24 cellular contexts compared by ENCODE assay signal in genomic region chr3:188539631-188540194, GRCh38.
"Had no signal": no experiment of that assay in that cellular context is flagged by ENCODE, and none has a peak within 500 bp of the region (broad histone marks: within the 10 kb centered on the region; RNA-seq: fewer than 3 reads in every experiment).

No MANE protein-coding gene starts in this region.

- H3K4me3 Mint-ChIP-seq: activated naive CD8-positive, alpha-beta T cell treated with anti-CD3 and anti-CD28 coated beads, Interleukin-2, amount 10 ng/mL, durations not matched to agents 7 days and 5 days; activated T-cell treated with anti-CD3 and anti-CD28 coated beads, Interleukin-2, amount 50 U/mL, for 24 hours; dendritic cell treated with granulocyte-macrophage colony-stimulating factor and Interleukin-4, amounts not matched to agents 40 ng/mL and 50 ng/mL, for 4 days; immature natural killer cell; naive thymus-derived CD8-positive, alpha-beta T cell; neural progenitor cell; stimulated activated naive CD8-positive, alpha-beta T cell treated with anti-CD3 and anti-CD28 coated beads, Interleukin-15, amount 100 ng/mL, for 72 hours had no signal

- H3K4me1 Mint-ChIP-seq: neural progenitor cell had no signal

- H3K4me3 ChIP-seq: cardiac muscle cell, hepatocyte, left lung, lung, neural progenitor cell, tibial nerve had no signal

- DNase-seq: activated CD4-positive, alpha-beta T cell treated with anti-CD3 and anti-CD28 coated beads for 1 hour; activated CD8-positive, alpha-beta memory T cell treated with anti-CD3 and anti-CD28 coated beads for 24 hours; activated CD8-positive, alpha-beta memory T cell treated with anti-CD3 and anti-CD28 coated beads, Interleukin-2, amount 50 U/mL, for 4 hours; activated naive CD4-positive, alpha-beta T cell; activated naive CD8-positive, alpha-beta T cell treated with anti-CD3 and anti-CD28 coated beads, Interleukin-2, amount 10 ng/mL, durations not matched to agents 7 days and 5 days; activated T-cell treated with anti-CD3 and anti-CD28 coated beads, Interleukin-2, amount 50 U/mL, for 24 hours; amniotic stem cell; effector CD4-positive, alpha-beta T cell; foreskin melanocyte; glutamatergic neuron; immature natural killer cell; left lung; naive thymus-derived CD8-positive, alpha-beta T cell; retina; stimulated activated CD4-positive, alpha-beta T cell treated with anti-CD3 and anti-CD28 coated beads, Interleukin-12 subunit alpha, Interleukin-12 subunit beta, amount 100 ng/mL, for 4 hours; stimulated activated naive CD8-positive, alpha-beta T cell treated with anti-CD3 and anti-CD28 coated beads, Interleukin-15, amount 100 ng/mL, for 72 hours; T-helper 1 cell had no signal

- H3K27ac Mint-ChIP-seq: activated naive CD8-positive, alpha-beta T cell treated with anti-CD3 and anti-CD28 coated beads, Interleukin-2, amount 10 ng/mL, durations not matched to agents 7 days and 5 days; activated T-cell treated with anti-CD3 and anti-CD28 coated beads, Interleukin-2, amount 50 U/mL, for 24 hours; activated T-helper 2 cell treated with anti-CD3 and anti-CD28 coated beads, Interferon-gamma antibody, Interleukin-2, Interleukin-4, amounts not matched to agents 10 μg/mL and 5 μg/mL and 100 μg/mL, durations not matched to agents 14 hours and 24 hours and 36 hours; dendritic cell treated with granulocyte-macrophage colony-stimulating factor and Interleukin-4, amounts not matched to agents 40 ng/mL and 50 ng/mL, for 4 days; naive thymus-derived CD8-positive, alpha-beta T cell; neural progenitor cell; stimulated activated naive CD8-positive, alpha-beta T cell treated with anti-CD3 and anti-CD28 coated beads, Interleukin-15, amount 100 ng/mL, for 72 hours had no signal

- ATAC-seq: left lung; naive thymus-derived CD8-positive, alpha-beta T cell; stimulated activated naive CD8-positive, alpha-beta T cell treated with anti-CD3 and anti-CD28 coated beads, Interleukin-15, amount 100 ng/mL, for 72 hours had no signal

- H3K27me3 Mint-ChIP-seq: activated naive CD8-positive, alpha-beta T cell treated with anti-CD3 and anti-CD28 coated beads, Interleukin-2, amount 10 ng/mL, durations not matched to agents 7 days and 5 days; activated T-cell treated with anti-CD3 and anti-CD28 coated beads, Interleukin-2, amount 50 U/mL, for 24 hours; dendritic cell treated with granulocyte-macrophage colony-stimulating factor and Interleukin-4, amounts not matched to agents 40 ng/mL and 50 ng/mL, for 4 days; naive thymus-derived CD8-positive, alpha-beta T cell; stimulated activated naive CD8-positive, alpha-beta T cell treated with anti-CD3 and anti-CD28 coated beads, Interleukin-15, amount 100 ng/mL, for 72 hours had no signal

- H3K36me3 Mint-ChIP-seq: neural progenitor cell had no signal

- H3K9me3 Mint-ChIP-seq: activated T-helper 2 cell treated with anti-CD3 and anti-CD28 coated beads, Interferon-gamma antibody, Interleukin-2, Interleukin-4, amounts not matched to agents 10 μg/mL and 5 μg/mL and 100 μg/mL, durations not matched to agents 14 hours and 24 hours and 36 hours; dendritic cell treated with granulocyte-macrophage colony-stimulating factor and Interleukin-4, amounts not matched to agents 40 ng/mL and 50 ng/mL, for 4 days; neural progenitor cell had no signal
